ENCODE assay signal across 20 cellular contexts in the genomic region with DNA sequence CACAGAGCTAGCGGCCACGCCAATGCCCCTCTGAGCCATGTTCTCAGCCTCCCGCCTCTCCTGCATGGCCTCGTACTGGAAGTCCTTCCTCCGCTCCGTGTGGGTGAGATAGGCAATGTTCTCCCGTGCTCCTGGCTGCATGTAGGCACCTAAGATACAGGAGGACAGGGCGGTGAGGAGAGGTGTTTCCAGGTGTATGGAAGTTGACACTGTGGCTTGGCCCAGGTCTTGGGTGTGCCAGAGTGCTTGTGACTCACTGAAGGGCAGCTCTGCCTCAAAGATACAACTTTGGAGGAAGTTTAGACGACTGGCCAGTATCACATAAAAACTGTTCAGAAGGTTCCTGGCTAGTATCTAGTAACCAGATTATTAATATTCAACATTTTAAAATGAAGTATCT.
"Had no signal": no experiment of that assay in that cellular context is flagged by ENCODE, and none has a peak within 500 bp of the region (broad histone marks: within the 10 kb centered on the region; RNA-seq: fewer than 3 reads in every experiment).

No MANE protein-coding gene starts in this region.

- H3K27me3 ChIP-seq: adrenal gland, cardiac muscle cell, gastrocnemius medialis, right atrium auricular region, testis had no signal

- H3K4me1 ChIP-seq: gastrocnemius medialis, prostate gland, right atrium auricular region had no signal

- H3K9me3 Mint-ChIP-seq: activated CD4-positive, alpha-beta memory T cell treated with anti-CD3 and anti-CD28 coated beads for 36 hours; activated naive CD4-positive, alpha-beta T cell treated with anti-CD3 and anti-CD28 coated beads for 36 hours; dendritic cell treated with granulocyte-macrophage colony-stimulating factor and Interleukin-4, amounts not matched to agents 40 ng/mL and 50 ng/mL, for 4 days; memory B cell; naive thymus-derived CD4-positive, alpha-beta T cell; stimulated activated naive CD8-positive, alpha-beta T cell treated with anti-CD3 and anti-CD28 coated beads, Interleukin-15, amount 100 ng/mL, for 72 hours; T-helper 2 cell treated with Interferon-gamma antibody and Interleukin-4, amounts not matched to agents 5 μg/mL and 100 μg/mL, for 36 hours; type B pancreatic cell had no signal

- DNase-seq: activated CD4-positive, alpha-beta memory T cell treated with anti-CD3 and anti-CD28 coated beads for 36 hours; activated naive CD4-positive, alpha-beta T cell treated with anti-CD3 and anti-CD28 coated beads for 36 hours; activated T-cell treated with anti-CD3 and anti-CD28 coated beads, Interleukin-2, amount 50 U/mL, for 1 hour; effector memory CD4-positive, alpha-beta T cell; gastrocnemius medialis; head of caudate nucleus; kidney glomerular epithelial cell; left ventricle myocardium inferior; naive thymus-derived CD4-positive, alpha-beta T cell; SK-N-SH; stimulated activated naive CD8-positive, alpha-beta T cell treated with anti-CD3 and anti-CD28 coated beads, Interleukin-15, amount 100 ng/mL, for 72 hours; testis had no signal

- ATAC-seq: gastrocnemius medialis; naive thymus-derived CD4-positive, alpha-beta T cell; stimulated activated naive CD8-positive, alpha-beta T cell treated with anti-CD3 and anti-CD28 coated beads, Interleukin-15, amount 100 ng/mL, for 72 hours had no signal

- H3K9me3 ChIP-seq: adrenal gland, gastrocnemius medialis, left ventricle myocardium inferior, prostate gland, right atrium auricular region, SK-N-SH, testis had no signal

- H3K4me3 ChIP-seq: adrenal gland, cardiac muscle cell, gastrocnemius medialis, left ventricle myocardium inferior, prostate gland, right atrium auricular region, testis had no signal

- H3K27ac Mint-ChIP-seq: activated CD4-positive, alpha-beta memory T cell treated with anti-CD3 and anti-CD28 coated beads for 36 hours; dendritic cell treated with granulocyte-macrophage colony-stimulating factor and Interleukin-4, amounts not matched to agents 40 ng/mL and 50 ng/mL, for 4 days; memory B cell; T-helper 2 cell treated with Interferon-gamma antibody and Interleukin-4, amounts not matched to agents 5 μg/mL and 100 μg/mL, for 36 hours; type B pancreatic cell had no signal

- H3K27ac ChIP-seq: cardiac muscle cell, gastrocnemius medialis, prostate gland had no signal
